In genomic region chr13:109297628-109298027, GRCh38 we compare ENCODE assay signal across 18 cellular contexts.
DNase-seq lines count a peak whose midpoint lies in the region; TF ChIP-seq lines count a peak whose summit lies in the region.
"Had no signal": no experiment of that assay in that cellular context is flagged by ENCODE, and none has a peak within 500 bp of the region (broad histone marks: within the 10 kb centered on the region; RNA-seq: fewer than 3 reads in every experiment).

No MANE protein-coding gene starts in this region.

- peak overlapping the region; percentile 35 for H3K4me2 ChIP-seq in skeletal muscle satellite cell (ENCODE audit: low read length)

- H3K9ac ChIP-seq in skeletal muscle satellite cell (ENCODE audit: low read depth, low read length) = peak overlapping the region; percentile 43

- peaks cover 15% of the 10 kb centered on the region for H3K4me1 ChIP-seq in skeletal muscle satellite cell (ENCODE audit: control insufficient read depth, insufficient read depth, low read length)
- H3K4me1 ChIP-seq: ascending aorta, suprapubic skin had no signal

- H3K27ac ChIP-seq in coronary artery = no peak overlapping the region
- H3K27ac ChIP-seq: ascending aorta, suprapubic skin had no signal

- TF ChIP-seq CTCF in fibroblast of pulmonary artery (IDR thresholded peaks at IDR 0.05; ENCODE audit: low read length, missing control alignments) (no peak), coronary artery (IDR thresholded peaks at IDR 0.05) (no peak)

- no peaks in the 10 kb centered on the region for H3K9me3 ChIP-seq in skeletal muscle satellite cell (replicated peaks; ENCODE audit: low read length)
- H3K9me3 ChIP-seq: ascending aorta, suprapubic skin had no signal

- H3K4me3 ChIP-seq in fibroblast of pulmonary artery (replicated peaks; ENCODE audit: low read depth, low read length) = no peak overlapping the region
- H3K4me3 ChIP-seq in skeletal muscle satellite cell (ENCODE audit: low read length) = no peak overlapping the region
- H3K4me3 ChIP-seq in coronary artery = no peak overlapping the region
- H3K4me3 ChIP-seq: ascending aorta, GM12878, suprapubic skin had no signal

- DNase-seq in GM04503 (ENCODE audit: low read depth) (peak; percentile 91), amniotic epithelial cell (ENCODE audit: low read depth) (peak; percentile 89), fibroblast of pulmonary artery (ENCODE audit: low read depth) (peak; percentile 63), SHP77 (lab: John Stamatoyannopoulos, UW) (no peak), coronary artery (ENCODE audit: low spot score) (no peak), SW 1271 (lab: John Stamatoyannopoulos, UW) (no peak)
- DNase-seq: activated B cell treated with CpG ODN at 0.5 μM for 24 hours; CD4-positive, alpha-beta memory T cell; glutamatergic neuron; islet precursor cell; mesendoderm; NCI-H187; NCI-H524; stimulated activated CD4-positive, alpha-beta T cell treated with anti-CD3 and anti-CD28 coated beads, Interleukin-2, amount 100 ng/mL, for 24 hours had no signal

- H3K36me3 ChIP-seq in skeletal muscle satellite cell (ENCODE audit: insufficient read depth, low read length) = no peaks in the 10 kb centered on the region
- H3K36me3 ChIP-seq: ascending aorta, suprapubic skin had no signal

- H3K27me3 ChIP-seq in skeletal muscle satellite cell (ENCODE audit: control insufficient read depth, insufficient read depth, low read length) = no peaks in the 10 kb centered on the region
- H3K27me3 ChIP-seq: ascending aorta, suprapubic skin had no signal

Comparison
In these comparisons a context has a peak if more than half of its experiments do, and no peak if none do; other contexts are left out.
1. DNase-seq: peak in GM04503 (single experiment), amniotic epithelial cell (single experiment) and fibroblast of pulmonary artery (single experiment); none in SHP77 (0 of 2), coronary artery (single experiment) and SW 1271 (0 of 2).